Comparison of ENCODE assay signal across 1 cellular context in genomic region chr7:40118201-40118600, GRCh38. TPM values are rescaled to one million over a fixed set of nuclear protein-coding genes. Genes with fewer than 3 reads are reported as not detected.
"Had no signal": no experiment of that assay in that cellular context is flagged by ENCODE, and none has a peak within 500 bp of the region (broad histone marks: within the 10 kb centered on the region; RNA-seq: fewer than 3 reads in every experiment).

No MANE protein-coding gene starts in this region.

RNA-seq across cellular contexts. Expression of gene SUGCT, which starts 16.6 kb away (rescaled TPM):
- total RNA-seq: activated T-helper 1 cell treated with anti-CD3 and anti-CD28 coated beads, Interleukin-12 subunit alpha, Interleukin-12 subunit beta, Interleukin-2, Interleukin-4 antibody, amounts not matched to agents 30 ng/mL and 10 ng/mL and 1 ng/mL, durations not matched to agents 14 hours and 24 hours and 36 hours had no signal
